8 cellular contexts compared by ENCODE assay signal in genomic region chr2:157876066-157876770, GRCh38. TPM values are rescaled to one million over a fixed set of nuclear protein-coding genes. Genes with fewer than 3 reads are reported as not detected.
DNase-seq lines count a peak whose midpoint lies in the region; ATAC-seq, FAIRE-seq and TF ChIP-seq lines count a peak whose summit lies in the region.

TSS of gene ACVR1 (minus strand) at chr2:157876330. CDS start at chr2:157799493, 76,837 bp downstream.

- no peak within 1 kb of the TSS for H3K27ac ChIP-seq in OCI-LY1 (ENCODE audit: low read depth, low read length, poor library complexity, severe bottlenecking)
- H3K27ac ChIP-seq in mesodermal cell (ENCODE audit: low read depth, low read length, severe bottlenecking) = peak within 1 kb of the TSS; percentile 91

- H3K27ac Mint-ChIP-seq in endothelial cell (ENCODE audit: unreplicated experiment) = peak within 1 kb of the TSS; percentile 91

- H3K27me3 Mint-ChIP-seq in endothelial cell (ENCODE audit: unreplicated experiment) = peaks cover 9% of the 10 kb centered on the region

- no peak within 1 kb of the TSS for H2AFZ ChIP-seq in OCI-LY1 (ENCODE audit: low read length)

- H3K4me3 ChIP-seq in OCI-LY1 (ENCODE audit: low read depth, low read length, poor library complexity, severe bottlenecking) (peak within 1 kb of the TSS; percentile 84), mesodermal cell (ENCODE audit: extremely low read depth, insufficient read depth, low read length, poor library complexity, severe bottlenecking) (peak within 1 kb of the TSS; percentile 68)

- H4K20me1 ChIP-seq in OCI-LY1 (ENCODE audit: insufficient read depth, low read length) = no peaks in the 10 kb centered on the region

- H3K4me1 Mint-ChIP-seq in endothelial cell (ENCODE audit: unreplicated experiment) = peaks cover 29% of the 10 kb centered on the region

- ATAC-seq in GM21381 (IDR thresholded peaks at IDR 0.05; ENCODE audit: unreplicated experiment) = peak; percentile 79

- peak within 1 kb of the TSS; percentile 66 for H3K9ac ChIP-seq in OCI-LY1 (ENCODE audit: low read length)

- H3K36me3 ChIP-seq in OCI-LY1 (ENCODE audit: insufficient read depth, low read length) (no peaks in the 10 kb centered on the region), mesodermal cell (ENCODE audit: control insufficient read depth, insufficient read depth, low read length) (no peaks in the 10 kb centered on the region)

- peaks cover 11% of the 10 kb centered on the region for H3K4me1 ChIP-seq in OCI-LY1 (ENCODE audit: insufficient read depth, low read length, severe bottlenecking)
- peaks cover 8% of the 10 kb centered on the region for H3K4me1 ChIP-seq in mesodermal cell (ENCODE audit: control insufficient read depth, insufficient read depth, low read length, poor library complexity, severe bottlenecking)

- H3K4me3 Mint-ChIP-seq in endothelial cell (ENCODE audit: unreplicated experiment) = peak within 1 kb of the TSS; percentile 99

- DNase-seq in COR-L47 (lab: John Stamatoyannopoulos, UW) = peak; percentile 91
- DNase-seq in HTR-8/SVneo (ENCODE audit: insufficient read length, low spot score) = peak; percentile 88
- DNase-seq in activated CD8-positive, alpha-beta memory T cell treated with anti-CD3 and anti-CD28 coated beads, Interleukin-2, amount 50 U/mL, for 48 hours = peak; percentile 86
- peak; percentile 87 for DNase-seq in endothelial cell (ENCODE audit: low spot score)
- peak; percentile 55 for DNase-seq in stimulated activated CD8-positive, alpha-beta memory T cell treated with anti-CD3 and anti-CD28 coated beads, Interleukin-15, amount 100 ng/mL, for 24 hours (ENCODE audit: low read depth)

- WGBS in mesodermal cell (ENCODE audit: insufficient coverage in 2 of 2), 2 experiments = 0 to 1% methylated on average over 43 to 60 of the region's 82 CpGs

- no peaks in the 10 kb centered on the region for H3K79me2 ChIP-seq in OCI-LY1 (ENCODE audit: insufficient read depth, low read length)

- no peaks in the 10 kb centered on the region for H3K9me3 ChIP-seq in OCI-LY1 (ENCODE audit: low read length)
- H3K9me3 ChIP-seq in mesodermal cell (ENCODE audit: control insufficient read depth, low read length) = no peaks in the 10 kb centered on the region

- no peaks in the 10 kb centered on the region for H3K9me3 Mint-ChIP-seq in endothelial cell (ENCODE audit: unreplicated experiment)

- TF ChIP-seq CTCF in OCI-LY1 (IDR thresholded peaks at IDR 0.05; ENCODE audit: low read length) = no peak
- peak; percentile 18 for TF ChIP-seq CTCF in endothelial cell (IDR thresholded peaks at IDR 0.05; ENCODE audit: unreplicated experiment)

- peak within 1 kb of the TSS; percentile 86 for H3K4me2 ChIP-seq in OCI-LY1 (ENCODE audit: low read length)

- H3K27me3 ChIP-seq in OCI-LY1 (ENCODE audit: insufficient read depth, low read length) = no peaks in the 10 kb centered on the region

- no peaks in the 10 kb centered on the region for H3K36me3 Mint-ChIP-seq in endothelial cell (ENCODE audit: low read depth, unreplicated experiment)

- no peaks in the 10 kb centered on the region for H3K9me2 ChIP-seq in OCI-LY1 (ENCODE audit: low read depth, low read length)

- FAIRE-seq in HTR-8/SVneo (lab: Jason Lieb, UNC) = peak; percentile 70

- H3F3A ChIP-seq in OCI-LY1 (ENCODE audit: insufficient read depth, low read length) = peaks cover 2% of the 10 kb centered on the region; the same call in 1 of the 2 replicates

RNA-seq across cellular contexts. Expression of gene ACVR1, which starts in this region (rescaled TPM):
- total RNA-seq in endothelial cell (ENCODE audit: unreplicated experiment) = 29.9 TPM
- 34.3 TPM for polyA plus RNA-seq in mesodermal cell (2013, experiment 1 of 2)
- 35.2 TPM for polyA plus RNA-seq in mesodermal cell (2013, experiment 2 of 2)
